ENCODE assay signal across 8 cellular contexts in genomic region chr22:42721045-42721434, GRCh38. TPM values are rescaled to one million over a fixed set of nuclear protein-coding genes. Genes with fewer than 3 reads are reported as not detected.
DNase-seq lines count a peak whose midpoint lies in the region; ATAC-seq and TF ChIP-seq lines count a peak whose summit lies in the region.

No MANE protein-coding gene starts in this region.

- peak overlapping the region; percentile 84 for H3K4me3 Mint-ChIP-seq in activated naive CD4-positive, alpha-beta T cell treated with anti-CD3 and anti-CD28 coated beads, Interleukin-2, amount 50 U/mL, for 24 hours

- TF ChIP-seq POLR2A in breast epithelium (IDR thresholded peaks at IDR 0.05) (no peak), uterus (IDR thresholded peaks at IDR 0.05) (no peak)

- H3K4me1 ChIP-seq in breast epithelium (peaks cover 4 to 6% of the 10 kb centered on the region in 2 donors), lung (ENCODE audit: control insufficient read depth in 2 of 2, insufficient read depth in 2 of 2, low read length in 2 of 2) (peaks cover 4 to 16% of the 10 kb centered on the region in 2 donors), uterus (peaks cover 0 to 8% of the 10 kb centered on the region in 2 donors)

- 1 to 3% methylated on average over 22 of the region's 22 CpGs for WGBS in lung, 2 donors

- H3K27me3 Mint-ChIP-seq in activated naive CD4-positive, alpha-beta T cell treated with anti-CD3 and anti-CD28 coated beads, Interleukin-2, amount 50 U/mL, for 24 hours: peaks cover 43% of the 10 kb centered on the region

- no peak for DNase-seq in activated naive CD4-positive, alpha-beta T cell treated with anti-CD3 and anti-CD28 coated beads, Interleukin-2, amount 50 U/mL, for 16 hours
- DNase-seq in breast epithelium (ENCODE audit: low spot score in 2 of 2) (no peak), lung (ENCODE audit: low spot score) (no peak), uterus (no peak), hypothalamus (lab: John Stamatoyannopoulos, UW) (no peak), NCI-H1694 treated with DMSO at 0.1 percent for 48 hours (lab: John Stamatoyannopoulos, UW) (no peak)
- no peak for DNase-seq in activated CD4-positive, CD25-positive, alpha-beta regulatory T cell (lab: John Stamatoyannopoulos, UW)

- ATAC-seq in lung (ENCODE audit: insufficient read depth, low FRiP score): no peak

- intact Hi-C loops in breast epithelium (cut with DNase I; ENCODE audit: low total_unique reads): no loop called here
- intact Hi-C loops in uterus (cut with DNase I; ENCODE audit: low total_unique reads): loop anchor here (5.0 kb wide), 1 partner anchor 59 kb away; no protein-coding TSS in a partner anchor

- no peak overlapping the region for H3K27ac Mint-ChIP-seq in activated naive CD4-positive, alpha-beta T cell treated with anti-CD3 and anti-CD28 coated beads, Interleukin-2, amount 50 U/mL, for 24 hours

- peaks cover 19% of the 10 kb centered on the region for H3K4me1 Mint-ChIP-seq in activated naive CD4-positive, alpha-beta T cell treated with anti-CD3 and anti-CD28 coated beads, Interleukin-2, amount 50 U/mL, for 24 hours

- no peaks in the 10 kb centered on the region for H3K9me3 ChIP-seq in breast epithelium
- H3K9me3 ChIP-seq in lung (ENCODE audit: control insufficient read depth in 2 of 2, insufficient read depth in 1 of 2, low read length in 1 of 2): no peaks in the 10 kb centered on the region
- H3K9me3 ChIP-seq in uterus: no peaks in the 10 kb centered on the region

- peaks cover 0 to 5% of the 10 kb centered on the region in 2 donors for H3K27me3 ChIP-seq in breast epithelium
- no peaks in the 10 kb centered on the region for H3K27me3 ChIP-seq in lung (ENCODE audit: control insufficient read depth, insufficient read depth)
- H3K27me3 ChIP-seq in uterus: no peaks in the 10 kb centered on the region

- H3K36me3 ChIP-seq in breast epithelium (no peaks in the 10 kb centered on the region), lung (ENCODE audit: control insufficient read depth in 2 of 2, insufficient read depth in 2 of 2, low read length in 2 of 2) (no peaks in the 10 kb centered on the region), uterus (no peaks in the 10 kb centered on the region)

- H3K27ac ChIP-seq in breast epithelium: peak overlapping the region in 1 of 2 donors; percentile 85
- H3K27ac ChIP-seq in lung (ENCODE audit: low read depth in 1 of 2, low read length in 1 of 2): peak overlapping the region in 1 of 2 donors; percentile 94
- H3K27ac ChIP-seq in uterus: peak overlapping the region; percentile 82 to 97

- no peaks in the 10 kb centered on the region for H3K9me3 Mint-ChIP-seq in activated naive CD4-positive, alpha-beta T cell treated with anti-CD3 and anti-CD28 coated beads, Interleukin-2, amount 50 U/mL, for 24 hours

- H3K4me3 ChIP-seq in breast epithelium (peak overlapping the region; percentile 62 to 98 (median 82)), lung (peak overlapping the region; percentile 45), uterus (peak overlapping the region; percentile 45 to 69)

- TF ChIP-seq CTCF in breast epithelium (IDR thresholded peaks at IDR 0.05) (no peak), lung (IDR thresholded peaks at IDR 0.05; ENCODE audit: control extremely low read depth, extremely low read depth) (no peak), uterus (IDR thresholded peaks at IDR 0.05) (no peak)

- H3K36me3 Mint-ChIP-seq in activated naive CD4-positive, alpha-beta T cell treated with anti-CD3 and anti-CD28 coated beads, Interleukin-2, amount 50 U/mL, for 24 hours: no peaks in the 10 kb centered on the region

RNA-seq across cellular contexts. Expression of gene A4GALT, which starts 0.4 kb away (rescaled TPM):
- total RNA-seq in breast epithelium: 10 to 100 TPM in 2 of 3 donors, 1 to 10 TPM in 1; 6.6 to 32.8 (median 22.9) TPM
- 10 to 100 TPM in 1 of 2 donors, 1 to 10 TPM in 1; 8.6 to 24.8 TPM for total RNA-seq in lung
- 10 to 100 TPM; 23.9 to 29.3 TPM for polyA plus RNA-seq in lung
- total RNA-seq in uterus: 10 to 100 TPM in 3 of 4 donors, 1 to 10 TPM in 1; 4.4 to 100.0 (median 19.6) TPM
